8 cellular contexts compared by ENCODE assay signal in the genomic region with DNA sequence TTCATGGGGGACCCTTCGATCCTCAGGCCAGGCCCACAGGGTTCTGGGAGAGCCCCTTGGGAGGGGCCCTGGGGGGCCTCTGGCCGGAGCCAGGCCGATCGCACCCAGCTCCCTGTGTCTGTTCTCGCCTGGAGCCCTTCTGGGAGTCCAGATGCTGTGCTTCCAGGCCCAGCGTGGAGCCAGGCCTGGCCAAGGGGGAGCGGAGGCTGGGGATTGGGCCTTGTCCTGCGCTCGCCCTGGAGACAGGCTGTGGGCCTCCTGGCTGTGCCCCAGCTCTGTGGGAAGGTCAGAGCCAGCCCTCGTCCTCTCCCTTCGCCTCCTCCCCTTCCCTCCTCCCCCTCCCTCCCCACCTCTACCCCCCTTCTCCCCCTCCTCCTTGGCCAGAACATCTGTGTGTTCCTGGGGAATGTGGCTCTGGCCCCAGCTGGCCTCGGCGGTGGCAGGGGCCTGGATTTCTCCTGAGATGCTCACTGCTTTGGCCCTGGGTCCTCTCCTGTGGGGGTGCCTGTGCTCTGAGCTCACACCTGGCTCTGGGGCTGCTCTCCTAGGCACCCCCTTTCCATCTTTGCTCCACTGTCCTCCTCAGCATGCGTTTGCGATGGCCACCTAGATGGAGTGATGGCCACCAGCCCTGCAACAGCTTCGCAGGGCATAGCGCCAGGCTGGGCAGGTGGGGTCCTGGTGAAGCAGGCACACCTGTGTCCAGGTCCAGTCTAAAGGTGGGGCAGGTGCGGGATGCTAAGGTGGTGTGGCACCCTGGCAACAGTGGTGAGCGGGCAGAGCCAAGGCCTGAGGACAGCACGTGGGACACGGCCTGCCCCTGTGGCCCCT.
DNase-seq lines count a peak whose midpoint lies in the region; ATAC-seq and TF ChIP-seq lines count a peak whose summit lies in the region.

No MANE protein-coding gene starts in this region.

- no peaks in the 10 kb centered on the region for H3K27me3 Mint-ChIP-seq in Caco-2 (ENCODE audit: insufficient read depth, unreplicated experiment)
- peaks cover 3% of the 10 kb centered on the region for H3K27me3 Mint-ChIP-seq in progenitor cell of endocrine pancreas

- H3K27me3 ChIP-seq in Caco-2 (replicated peaks; ENCODE audit: control insufficient read depth, insufficient read depth, low read length) (no peaks in the 10 kb centered on the region), right cardiac atrium (ENCODE audit: control insufficient read depth, insufficient read depth) (no peaks in the 10 kb centered on the region)

- H3K4me1 Mint-ChIP-seq in Caco-2 (ENCODE audit: low read depth, unreplicated experiment): peaks cover 16% of the 10 kb centered on the region
- H3K4me1 Mint-ChIP-seq in progenitor cell of endocrine pancreas (ENCODE audit: low read depth): peaks cover 19% of the 10 kb centered on the region

- H3K27ac ChIP-seq in adipose tissue (ENCODE audit: low read depth, low read length) (peak overlapping the region; percentile 7), right cardiac atrium (ENCODE audit: low read length) (peak overlapping the region; percentile 91)

- H3K9me3 Mint-ChIP-seq in Caco-2 (ENCODE audit: unreplicated experiment) (no peaks in the 10 kb centered on the region), progenitor cell of endocrine pancreas (ENCODE audit: low read depth) (no peaks in the 10 kb centered on the region)

- ATAC-seq in right cardiac atrium (peak; percentile 85 to 86), GM18868 (IDR thresholded peaks at IDR 0.05; ENCODE audit: unreplicated experiment) (no peak), GM21423 (IDR thresholded peaks at IDR 0.05; ENCODE audit: unreplicated experiment) (no peak), GM21447 (IDR thresholded peaks at IDR 0.05; ENCODE audit: unreplicated experiment) (no peak)

- H3K4me1 ChIP-seq in Caco-2 (peaks cover 28% of the 10 kb centered on the region), right cardiac atrium (ENCODE audit: control insufficient read depth, insufficient read depth, low read length) (peaks cover 22% of the 10 kb centered on the region)

- POLR2A ChIA-PET in Caco-2 (lab: Charles Lee): no interaction called here

- H3K9me3 ChIP-seq in Caco-2 (no peaks in the 10 kb centered on the region), right cardiac atrium (ENCODE audit: control insufficient read depth, low read length) (no peaks in the 10 kb centered on the region)

- no peaks in the 10 kb centered on the region for H3K36me3 Mint-ChIP-seq in Caco-2 (ENCODE audit: insufficient read depth, unreplicated experiment)
- no peaks in the 10 kb centered on the region for H3K36me3 Mint-ChIP-seq in progenitor cell of endocrine pancreas (ENCODE audit: insufficient read depth)

- TF ChIP-seq CTCF in Caco-2 (IDR thresholded peaks at IDR 0.05; ENCODE audit: insufficient read depth in 1 of 2, low read depth in 1 of 2, low read length in 1 of 2, severe bottlenecking in 1 of 2, unreplicated experiment in 1 of 2) (no peak), progenitor cell of endocrine pancreas (IDR thresholded peaks at IDR 0.05; ENCODE audit: unreplicated experiment) (no peak)

- 32 to 71% (median 60%) methylated on average over 19 to 21 of the region's 21 CpGs for WGBS in adipose tissue, 3 donors
- WGBS in right cardiac atrium: 49% methylated on average over 21 of the region's 21 CpGs

- H3K4me3 ChIP-seq in Caco-2 (ENCODE audit: low read depth, low read length): no peak overlapping the region
- H3K4me3 ChIP-seq in right cardiac atrium (ENCODE audit: low read length): no peak overlapping the region

- H3K36me3 ChIP-seq in Caco-2 (ENCODE audit: control insufficient read depth, insufficient read depth, low read length): peaks cover 1% of the 10 kb centered on the region

- DNase-seq in Caco-2: no peak
- DNase-seq in right cardiac atrium: peak; percentile 92 to 96 (median 96)
- DNase-seq in progenitor cell of endocrine pancreas (ENCODE audit: low spot score, unreplicated experiment): no peak
- DNase-seq in middle frontal gyrus (ENCODE audit: extremely low spot score, low spot score): no peak

- H3K27ac Mint-ChIP-seq in Caco-2 (ENCODE audit: unreplicated experiment) (peak overlapping the region; percentile 41), progenitor cell of endocrine pancreas (peak overlapping the region; percentile 73)

- no peak overlapping the region for H3K4me3 Mint-ChIP-seq in Caco-2 (ENCODE audit: unreplicated experiment)
- H3K4me3 Mint-ChIP-seq in progenitor cell of endocrine pancreas (ENCODE audit: low read depth): no peak overlapping the region

- BruUV-seq in Caco-2 (replicated peaks; lab: Mats Ljungman, UMichigan): no TSS peak

- CTCF ChIA-PET in Caco-2 (lab: Charles Lee): interaction anchor here (1.0 kb wide), 1 partner anchor 88 kb away, joined by 3 read pairs; no protein-coding TSS in a partner anchor

- intact Hi-C loops in Caco-2 (cut with micrococcal nuclease; ENCODE audit: unreplicated experiment) (no loop called here), right cardiac atrium (cut with DNase I) (no loop called here)

Comparison
In these comparisons a context has a peak if more than half of its experiments do, and no peak if none do; other contexts are left out.
1. DNase-seq: peak in right cardiac atrium (3 of 3); none in Caco-2 (0 of 2), progenitor cell of endocrine pancreas (single experiment) and middle frontal gyrus (single experiment).
2. ATAC-seq: peak in right cardiac atrium (2 of 2); none in GM18868 (single experiment), GM21423 (single experiment) and GM21447 (single experiment).